ENCODE assay signal across 24 cellular contexts in the genomic region with DNA sequence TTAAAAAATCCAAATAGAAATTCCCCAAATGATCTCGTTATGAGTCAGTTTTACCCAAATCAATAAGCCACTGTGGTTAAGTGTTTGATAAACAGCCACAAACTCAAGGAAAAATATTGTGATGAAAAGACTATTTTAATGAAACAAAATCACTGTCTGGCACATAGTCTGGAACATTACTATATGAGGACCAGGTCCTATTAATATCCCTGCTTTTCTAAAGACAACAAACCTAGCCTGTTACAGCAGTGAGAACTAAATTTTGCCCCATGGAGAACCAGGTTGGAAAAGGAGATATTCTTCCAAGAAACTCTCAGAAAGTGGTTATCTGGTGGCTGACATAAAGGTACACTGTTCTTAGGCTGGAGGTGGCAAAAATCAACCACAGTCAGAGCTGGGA. TPM values are rescaled to one million over a fixed set of nuclear protein-coding genes. Genes with fewer than 3 reads are reported as not detected.
"Had no signal": no experiment of that assay in that cellular context is flagged by ENCODE, and none has a peak within 500 bp of the region (broad histone marks: within the 10 kb centered on the region; RNA-seq: fewer than 3 reads in every experiment).

No MANE protein-coding gene starts in this region.

- H3K4me3 ChIP-seq: dorsolateral prefrontal cortex, gastrocnemius medialis, prostate gland, sigmoid colon, skin epidermis, spleen, testis, transverse colon, vagina had no signal

- H3K27ac ChIP-seq: prostate gland, skin epidermis, spleen, transverse colon, vagina had no signal

- DNase-seq: cerebellar nuclear complex; dorsolateral prefrontal cortex; effector CD4-positive, alpha-beta T cell; foreskin fibroblast; gastrocnemius medialis; glutamatergic neuron; mesenchymal stem cell; midbrain; naive thymus-derived CD4-positive, alpha-beta T cell; nephron progenitor cell; nucleus accumbens; right cardiac atrium; sigmoid colon; spleen; stimulated activated CD4-positive, alpha-beta T cell treated with anti-CD3 and anti-CD28 coated beads, Interleukin-4, amount 100 ng/mL, for 4 hours; stimulated activated naive CD8-positive, alpha-beta T cell treated with anti-CD3 and anti-CD28 coated beads, Interleukin-15, Interleukin-2, amounts not matched to agents 100 U/mL and 50 U/mL, for 24 hours; substantia nigra; testis; transverse colon had no signal

- H3K27me3 ChIP-seq: dorsolateral prefrontal cortex, gastrocnemius medialis, sigmoid colon, spleen, testis, transverse colon, vagina had no signal

- ATAC-seq: gastrocnemius medialis; left lobe of liver; naive thymus-derived CD4-positive, alpha-beta T cell; right cardiac atrium; stimulated activated memory B cell treated with anti-CD40 and anti-IgM and Interleukin-4, amounts not matched to agents 10 μg/mL and 1 μg/mL and 100 μg/mL, for 72 hours; stimulated activated naive CD8-positive, alpha-beta T cell treated with anti-CD3 and anti-CD28 coated beads, Interleukin-15, Interleukin-2, amounts not matched to agents 100 U/mL and 50 U/mL, for 24 hours had no signal

- H3K36me3 ChIP-seq: gastrocnemius medialis, prostate gland, sigmoid colon, spleen, transverse colon, vagina had no signal

- H3K9me3 ChIP-seq: gastrocnemius medialis, prostate gland, sigmoid colon, testis, transverse colon, vagina had no signal

- H3K4me1 ChIP-seq: prostate gland, testis, transverse colon, vagina had no signal

RNA-seq across cellular contexts. Expression of gene ZNF385D, which starts 27.7 kb away (rescaled TPM):
- polyA plus RNA-seq: naive thymus-derived CD4-positive, alpha-beta T cell had no signal
